1 cellular context compared by ENCODE assay signal in genomic region chr2:70477473-70477872, GRCh38.
TF ChIP-seq lines count a peak whose summit lies in the region.

No MANE protein-coding gene starts in this region.

TF ChIP-seq in GM23338, 12 proteins besides CTCF, POLR2A, EP300 and RAD21 (continued from another document):
- peak; percentile 86 for TF ChIP-seq ZNF462 (CRISPR knock-in tag; IDR thresholded peaks at IDR 0.05)
